In the genomic region with DNA sequence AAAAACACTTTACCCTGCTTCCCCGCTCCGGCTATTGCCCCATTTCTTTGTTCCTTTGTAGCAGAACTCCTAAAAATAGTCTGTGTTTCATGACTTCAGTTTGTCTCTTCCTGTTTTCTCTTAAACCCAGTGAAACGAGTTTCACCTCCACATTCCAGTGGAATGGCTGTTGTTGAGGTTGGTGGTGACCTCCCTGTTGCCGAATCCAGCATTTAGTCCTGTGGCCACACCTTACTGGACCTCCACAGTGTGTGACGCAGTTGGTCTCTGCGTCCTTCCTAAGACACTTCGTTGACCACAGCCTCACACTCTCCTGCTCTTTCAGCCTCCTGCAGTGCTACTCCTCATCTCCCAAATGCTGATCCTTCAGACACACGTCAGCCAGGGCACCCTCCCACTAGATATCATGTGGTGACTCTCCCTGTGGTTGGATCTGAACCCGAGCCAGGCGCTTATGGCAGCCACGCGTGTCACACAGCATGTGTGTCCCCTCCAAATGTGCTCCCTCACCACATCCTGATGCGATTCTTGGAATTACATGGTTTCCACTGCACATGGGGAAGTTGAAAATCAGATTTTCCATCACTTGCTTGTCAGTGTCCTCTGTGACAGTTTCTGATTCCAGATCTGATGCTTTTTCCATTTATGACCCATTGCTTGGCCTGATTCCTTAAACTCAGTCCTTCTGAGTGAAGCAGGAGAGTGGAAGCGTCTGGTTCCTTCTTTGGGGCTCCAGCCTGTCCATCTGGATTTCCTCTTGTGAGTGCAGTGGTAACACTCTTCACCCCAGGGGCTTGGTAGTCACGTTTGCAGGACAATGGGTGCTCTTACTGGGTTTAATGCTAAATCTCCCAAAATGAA, we compare ENCODE assay signal across 9 cellular contexts.
DNase-seq lines count a peak whose midpoint lies in the region; ATAC-seq, FAIRE-seq and TF ChIP-seq lines count a peak whose summit lies in the region.
"Had no signal": no experiment of that assay in that cellular context is flagged by ENCODE, and none has a peak within 500 bp of the region (broad histone marks: within the 10 kb centered on the region; RNA-seq: fewer than 3 reads in every experiment).

No MANE protein-coding gene starts in this region.

- H3K4me3 ChIP-seq in esophagus (ENCODE audit: low read depth in 1 of 2, low read length in 2 of 2): no peak overlapping the region
- no peak overlapping the region for H3K4me3 ChIP-seq in skeletal muscle satellite cell (ENCODE audit: low read length)

- no peak for ATAC-seq in HG02759 (IDR thresholded peaks at IDR 0.05; ENCODE audit: unreplicated experiment)

- CTCF ChIA-PET in activated CD4-positive, alpha-beta T cell treated with anti-CD3 and anti-CD28 coated beads, Interleukin-2, amount 10 ng/mL, durations not matched to agents 7 days and 5 days (lab: Charles Lee): no interaction called here

- no peaks in the 10 kb centered on the region for H3K27me3 Mint-ChIP-seq in activated CD4-positive, alpha-beta T cell treated with anti-CD3 and anti-CD28 coated beads, Interleukin-2, amount 10 ng/mL, durations not matched to agents 7 days and 5 days

- POLR2A ChIA-PET in activated CD4-positive, alpha-beta T cell treated with anti-CD3 and anti-CD28 coated beads, Interleukin-2, amount 10 ng/mL, durations not matched to agents 7 days and 5 days (lab: Charles Lee): no interaction called here

- H3K9me3 ChIP-seq in esophagus (ENCODE audit: control insufficient read depth in 2 of 2, insufficient read depth in 1 of 2, low read depth in 1 of 2, low read length in 1 of 2): no peaks in the 10 kb centered on the region
- no peaks in the 10 kb centered on the region for H3K9me3 ChIP-seq in skeletal muscle satellite cell (replicated peaks; ENCODE audit: low read length)

- in situ Hi-C loops in G401 (cut with HindIII; ENCODE audit: low sequenced_read_pairs): no loop called here

- H3K9me3 Mint-ChIP-seq in activated CD4-positive, alpha-beta T cell treated with anti-CD3 and anti-CD28 coated beads, Interleukin-2, amount 10 ng/mL, durations not matched to agents 7 days and 5 days: no peaks in the 10 kb centered on the region

- H3K36me3 ChIP-seq in esophagus (ENCODE audit: control insufficient read depth in 2 of 2, insufficient read depth in 2 of 2, low read length in 1 of 2) (no peaks in the 10 kb centered on the region), skeletal muscle satellite cell (ENCODE audit: insufficient read depth, low read length) (peaks cover 13% of the 10 kb centered on the region)

- peaks cover 60% of the 10 kb centered on the region for H3K4me1 Mint-ChIP-seq in activated CD4-positive, alpha-beta T cell treated with anti-CD3 and anti-CD28 coated beads, Interleukin-2, amount 10 ng/mL, durations not matched to agents 7 days and 5 days

- peak overlapping the region; percentile 2 to 22 for H3K27ac ChIP-seq in esophagus (ENCODE audit: low read depth in 2 of 2, low read length in 1 of 2)

- DNase-seq in H4 (ENCODE audit: low spot score) (peak; percentile 98), SIG-M5 (lab: John Stamatoyannopoulos, UW) (peak; percentile 74), G401 (ENCODE audit: low spot score) (no peak), D721Med (ENCODE audit: insufficient read length, low spot score) (no peak)
- no peak for DNase-seq in activated CD4-positive, alpha-beta T cell treated with anti-CD3 and anti-CD28 coated beads, Interleukin-2, amount 10 ng/mL, durations not matched to agents 7 days and 5 days

- peaks cover 0 to 11% of the 10 kb centered on the region in 2 donors for H3K4me1 ChIP-seq in esophagus (ENCODE audit: control insufficient read depth in 2 of 2, insufficient read depth in 2 of 2, low read length in 1 of 2)
- peaks cover 38% of the 10 kb centered on the region for H3K4me1 ChIP-seq in skeletal muscle satellite cell (ENCODE audit: control insufficient read depth, insufficient read depth, low read length)

- peaks cover 6% of the 10 kb centered on the region for H3K36me3 Mint-ChIP-seq in activated CD4-positive, alpha-beta T cell treated with anti-CD3 and anti-CD28 coated beads, Interleukin-2, amount 10 ng/mL, durations not matched to agents 7 days and 5 days (ENCODE audit: low read depth)

- no peak for TF ChIP-seq CTCF in D721Med (IDR thresholded peaks at IDR 0.05; ENCODE audit: insufficient read depth, missing control alignments)

- H3K4me3 Mint-ChIP-seq in activated CD4-positive, alpha-beta T cell treated with anti-CD3 and anti-CD28 coated beads, Interleukin-2, amount 10 ng/mL, durations not matched to agents 7 days and 5 days: no peak overlapping the region

- H3K9ac ChIP-seq in skeletal muscle satellite cell (ENCODE audit: low read depth, low read length): no peak overlapping the region

- H3K27ac Mint-ChIP-seq in activated CD4-positive, alpha-beta T cell treated with anti-CD3 and anti-CD28 coated beads, Interleukin-2, amount 10 ng/mL, durations not matched to agents 7 days and 5 days: no peak overlapping the region

- H3K27me3 ChIP-seq in esophagus (ENCODE audit: control insufficient read depth in 1 of 2, insufficient read depth in 2 of 2, low read length in 2 of 2): no peaks in the 10 kb centered on the region
- H3K27me3 ChIP-seq in skeletal muscle satellite cell (ENCODE audit: control insufficient read depth, insufficient read depth, low read length): no peaks in the 10 kb centered on the region

- H3K4me2 ChIP-seq in skeletal muscle satellite cell (ENCODE audit: low read length): peak overlapping the region; percentile 32

- WGBS in esophagus, 2 donors: 75 to 81% methylated on average over 15 of the region's 15 CpGs

- no peak for FAIRE-seq in D721Med (lab: Jason Lieb, UNC)
- FAIRE-seq: islet of Langerhans had no signal

Comparison
In these comparisons a context has a peak if more than half of its experiments do, and no peak if none do; other contexts are left out.
1. DNase-seq: peak in H4 (single experiment) and SIG-M5 (single experiment); none in G401 (single experiment), D721Med (single experiment) and activated CD4-positive, alpha-beta T cell treated with anti-CD3 and anti-CD28 coated beads, Interleukin-2, amount 10 ng/mL, durations not matched to agents 7 days and 5 days (single experiment).